ENCODE assay signal across 8 cellular contexts in genomic region chr11:119093951-119094815, GRCh38. TPM values are rescaled to one million over a fixed set of nuclear protein-coding genes. Genes with fewer than 3 reads are reported as not detected.
DNase-seq lines count a peak whose midpoint lies in the region; ATAC-seq and TF ChIP-seq lines count a peak whose summit lies in the region.

No MANE protein-coding gene starts in this region.

- H3K27ac ChIP-seq in gastroesophageal sphincter = peak overlapping the region; percentile 79 to 99 (median 96)
- peak overlapping the region; percentile 55 for H3K27ac ChIP-seq in trophoblast cell (ENCODE audit: low read depth, low read length)

- peak overlapping the region; percentile 60 to 86 for H3K4me3 ChIP-seq in gastroesophageal sphincter
- H3K4me3 ChIP-seq in trophoblast cell (ENCODE audit: low read depth, low read length) = peak overlapping the region; percentile 90

- H3K9ac ChIP-seq in trophoblast cell (ENCODE audit: low read length) = peak overlapping the region; percentile 98

- H2AFZ ChIP-seq in trophoblast cell (ENCODE audit: insufficient read depth, low read length, poor library complexity) = peak overlapping the region; percentile 71

- peak overlapping the region; percentile 82 for H3K4me2 ChIP-seq in trophoblast cell (ENCODE audit: low read length)

- H2BK120ac ChIP-seq in trophoblast cell (ENCODE audit: insufficient read depth, low read length, poor library complexity) = peak overlapping the region; percentile 53

- H3K27me3 ChIP-seq in gastroesophageal sphincter (no peaks in the 10 kb centered on the region), trophoblast cell (ENCODE audit: insufficient read depth, low read length) (no peaks in the 10 kb centered on the region)

- H3K36me3 ChIP-seq in gastroesophageal sphincter (peaks cover 0 to 35% of the 10 kb centered on the region in 2 donors), trophoblast cell (ENCODE audit: control insufficient read depth in 1 of 2, insufficient read depth in 2 of 2, low read length in 2 of 2) (peaks cover 26 to 38% of the 10 kb centered on the region in 2 experiments)

- H3K23ac ChIP-seq in trophoblast cell (ENCODE audit: low read length) = no peak overlapping the region

- peak overlapping the region; percentile 43 for H2BK5ac ChIP-seq in trophoblast cell (ENCODE audit: low read depth, low read length, poor library complexity)

- peaks cover 0 to 31% (median 21%) of the 10 kb centered on the region in 3 donors for H3K4me1 ChIP-seq in gastroesophageal sphincter
- peaks cover 8 to 12% of the 10 kb centered on the region in 2 experiments for H3K4me1 ChIP-seq in trophoblast cell (ENCODE audit: control insufficient read depth in 1 of 2, insufficient read depth in 2 of 2, low read length in 2 of 2)

- no peaks in the 10 kb centered on the region for H3K9me3 ChIP-seq in gastroesophageal sphincter
- H3K9me3 ChIP-seq in trophoblast cell (ENCODE audit: insufficient read depth, low read depth, low read length) = no peaks in the 10 kb centered on the region

- H2AK5ac ChIP-seq in trophoblast cell (ENCODE audit: low read length) = peak overlapping the region; percentile 27

- peak overlapping the region; percentile 75 for H3K14ac ChIP-seq in trophoblast cell (ENCODE audit: low read length)

- H3K79me1 ChIP-seq in trophoblast cell (ENCODE audit: low read length) = peaks cover 14% of the 10 kb centered on the region

- peak overlapping the region; percentile 52 for H4K8ac ChIP-seq in trophoblast cell (ENCODE audit: low read depth, low read length)

- peak overlapping the region; percentile 84 for H4K91ac ChIP-seq in trophoblast cell (ENCODE audit: low read depth, low read length)

- TF ChIP-seq POLR2A in gastroesophageal sphincter (IDR thresholded peaks at IDR 0.05) = peak in 1 of 2 donors; percentile 15

- DNase-seq in CD1c-positive myeloid dendritic cell (ENCODE audit: extremely low spot score) = peak; percentile 15
- DNase-seq in NAMALWA (ENCODE audit: low spot score) = peak; percentile 45
- DNase-seq in activated effector memory CD4-positive, alpha-beta T cell treated with Interleukin-2 at 50 U/mL for 16 hours = peak; percentile 26
- DNase-seq in trophoblast cell = peak; percentile 38 to 53
- no peak for DNase-seq in iPS-NIHi7 (ENCODE audit: extremely low spot score)
- DNase-seq in kidney glomerular epithelial cell (lab: John Stamatoyannopoulos, UW) = no peak

- 0% methylated on average over 1 of the region's 80 CpGs; no CpG with 5 or more reads in 1 of the 2 donors for WGBS in gastroesophageal sphincter (ENCODE audit: low coverage in 1 of 2), 2 donors
- WGBS in trophoblast cell (ENCODE audit: extremely low coverage, insufficient coverage, insufficient read length) = no CpG with 5 or more reads among the region's 80 CpGs

- ATAC-seq in GM21515 (IDR thresholded peaks at IDR 0.05; ENCODE audit: unreplicated experiment) (peak; percentile 5), gastroesophageal sphincter (peak; percentile 11)

- no peak for TF ChIP-seq EP300 in gastroesophageal sphincter (IDR thresholded peaks at IDR 0.05)

- no peak overlapping the region for H2BK12ac ChIP-seq in trophoblast cell (ENCODE audit: low read length)

- peak overlapping the region; percentile 93 for H3K4ac ChIP-seq in trophoblast cell (ENCODE audit: low read depth, low read length)

- H4K12ac ChIP-seq in trophoblast cell (ENCODE audit: low read depth, low read length) = peak overlapping the region; percentile 59

- H3K79me2 ChIP-seq in trophoblast cell (ENCODE audit: control insufficient read depth, insufficient read depth, low read length, poor library complexity) = peaks cover 21% of the 10 kb centered on the region

- H3K18ac ChIP-seq in trophoblast cell (ENCODE audit: low read length) = peak overlapping the region; percentile 52

- TF ChIP-seq CTCF in gastroesophageal sphincter (IDR thresholded peaks at IDR 0.05) = no peak

RNA-seq across cellular contexts. Expression of gene DPAGT1, which starts 7.5 kb away (rescaled TPM):
- total RNA-seq in gastroesophageal sphincter = 10 to 100 TPM; 10.7 to 28.1 (median 21.4) TPM
- 38.9 and 40.2 TPM in 2 replicates for polyA plus RNA-seq in trophoblast cell (2013)

RNA-seq across cellular contexts. Expression of gene HMBS, which starts 9.5 kb away (rescaled TPM):
- 10 to 100 TPM in 2 of 4 donors, 1 to 10 TPM in 2; 1.2 to 27.1 (median 9.8) TPM for total RNA-seq in gastroesophageal sphincter
- polyA plus RNA-seq in trophoblast cell (2013) = 21.1 and 22.8 TPM in 2 replicates

RNA-seq across cellular contexts. Expression of gene C2CD2L, which starts 13.0 kb away (rescaled TPM):
- total RNA-seq in gastroesophageal sphincter = 10 to 100 TPM in 1 of 4 donors, 1 to 10 TPM in 3; 3.4 to 13.3 (median 8.3) TPM
- 6.3 and 7.2 TPM in 2 replicates for polyA plus RNA-seq in trophoblast cell (2013)

RNA-seq across cellular contexts. Expression of gene VPS11, which starts 26.6 kb away (rescaled TPM):
- total RNA-seq in gastroesophageal sphincter = 10 to 100 TPM; 23.9 to 45.6 (median 35.8) TPM
- polyA plus RNA-seq in trophoblast cell (2013) = 28.3 and 31.4 TPM in 2 replicates

RNA-seq across cellular contexts. Expression of gene HINFP, which starts 27.2 kb away (rescaled TPM):
- total RNA-seq in gastroesophageal sphincter = 10 to 100 TPM; 19.0 to 30.2 (median 23.3) TPM
- polyA plus RNA-seq in trophoblast cell (2013) = 17.7 and 20.7 TPM in 2 replicates

Comparison
In these comparisons a context has a peak if more than half of its experiments do, and no peak if none do; other contexts are left out.
1. DNase-seq: peak in CD1c-positive myeloid dendritic cell (single experiment), NAMALWA (single experiment), activated effector memory CD4-positive, alpha-beta T cell treated with Interleukin-2 at 50 U/mL for 16 hours (single experiment) and trophoblast cell (2 of 2); none in iPS-NIHi7 (single experiment) and kidney glomerular epithelial cell (single experiment).